ENCODE assay signal across 1 cellular context in genomic region chr16:51161440-51162195, GRCh38.
A peak's percentile ranks its signal among the peaks of the same experiment; 100 is the strongest.
TF ChIP-seq lines count a peak whose summit lies in the region.

No MANE protein-coding gene starts in this region.

TF ChIP-seq in HepG2, 621 proteins besides CTCF, POLR2A, EP300 and RAD21:
- TF ChIP-seq LCORL (IDR thresholded peaks at IDR 0.05) (peak; percentile 98), LCORL (CRISPR knock-in tag; IDR thresholded peaks at IDR 0.05) (no peak), ZNF790 (CRISPR knock-in tag; IDR thresholded peaks at IDR 0.05; ENCODE audit: borderline replicate concordance) (no peak)
